Comparison of ENCODE assay signal across 1 cellular context in the genomic region with DNA sequence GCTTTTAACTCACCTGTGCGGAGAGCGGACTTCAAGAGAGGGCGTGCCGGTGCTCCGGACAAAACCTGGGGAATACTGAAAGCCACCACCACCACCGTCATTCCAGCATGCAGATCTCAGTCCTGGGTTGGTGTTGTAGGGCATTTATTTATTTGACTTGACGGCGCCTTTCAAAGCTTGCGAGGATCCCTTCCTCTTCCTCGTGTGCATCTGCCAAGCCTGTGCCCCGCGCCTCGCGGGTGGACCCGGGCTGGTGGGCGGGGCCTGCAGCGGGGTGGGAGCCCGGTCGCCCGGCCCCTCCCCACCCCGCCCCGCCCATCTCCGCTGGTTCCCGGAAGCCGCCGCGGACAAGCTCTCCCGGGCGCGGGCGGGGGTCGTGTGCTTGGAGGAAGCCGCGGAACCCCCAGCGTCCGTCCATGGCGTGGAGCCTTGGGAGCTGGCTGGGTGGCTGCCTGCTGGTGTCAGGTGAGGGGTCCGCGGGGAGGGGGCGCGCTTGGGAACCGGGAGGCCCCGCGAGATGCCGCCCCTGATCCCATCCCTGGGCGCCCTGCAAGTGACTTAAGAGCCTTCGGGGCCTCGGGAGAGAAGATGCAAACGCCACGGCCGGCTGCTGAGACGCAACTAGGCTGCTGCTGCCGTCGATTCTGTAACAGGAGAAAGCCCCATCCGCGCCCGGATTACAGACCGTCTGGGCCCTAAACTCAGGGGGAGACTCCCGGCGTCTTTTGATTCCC.
TF ChIP-seq lines count a peak whose summit lies in the region.

TSS of gene IL10RB (plus strand) at position 318 of the 734 bp plus-strand sequence. CDS start at position 417, 99 bp downstream.

TF ChIP-seq in K562, 482 proteins besides CTCF, POLR2A, EP300 and RAD21 (continued from another document and continues in another):
- TF ChIP-seq ZNF407 (IDR thresholded peaks at IDR 0.05; ENCODE audit: low read depth) (no peak), ZNF639 (CRISPR knock-in tag; conservative IDR thresholded peaks at IDR 0.05 in 1 of 2, IDR thresholded peaks at IDR 0.05 in 1 of 2) (no peak), NEUROD1 (IDR thresholded peaks at IDR 0.05; ENCODE audit: borderline replicate concordance, low read depth, low read length, partially characterized antibody) (no peak), ZNF3 (CRISPR knock-in tag; IDR thresholded peaks at IDR 0.05) (no peak), NCOA2 (IDR thresholded peaks at IDR 0.05; ENCODE audit: partially characterized antibody in 2 of 2) (no peak), SPI1 (IDR thresholded peaks at IDR 0.05; ENCODE audit: borderline replicate concordance, low read depth, low read length) (no peak), SREBF2 (CRISPR knock-in tag; IDR thresholded peaks at IDR 0.05) (no peak), TRIM28 (IDR thresholded peaks at IDR 0.05) (no peak), ZNF444 (CRISPR knock-in tag; IDR thresholded peaks at IDR 0.05) (no peak), HNRNPL (IDR thresholded peaks at IDR 0.05; ENCODE audit: low read depth, low read length) (no peak), BHLHE40 (IDR thresholded peaks at IDR 0.05; ENCODE audit: low read length) (no peak), EHMT2 (IDR thresholded peaks at IDR 0.05) (no peak), NFIX (CRISPR knock-in tag; IDR thresholded peaks at IDR 0.05; ENCODE audit: low read depth) (no peak), ELK3 (CRISPR knock-in tag; IDR thresholded peaks at IDR 0.05) (no peak)
- TF ChIP-seq, protein P1, sequence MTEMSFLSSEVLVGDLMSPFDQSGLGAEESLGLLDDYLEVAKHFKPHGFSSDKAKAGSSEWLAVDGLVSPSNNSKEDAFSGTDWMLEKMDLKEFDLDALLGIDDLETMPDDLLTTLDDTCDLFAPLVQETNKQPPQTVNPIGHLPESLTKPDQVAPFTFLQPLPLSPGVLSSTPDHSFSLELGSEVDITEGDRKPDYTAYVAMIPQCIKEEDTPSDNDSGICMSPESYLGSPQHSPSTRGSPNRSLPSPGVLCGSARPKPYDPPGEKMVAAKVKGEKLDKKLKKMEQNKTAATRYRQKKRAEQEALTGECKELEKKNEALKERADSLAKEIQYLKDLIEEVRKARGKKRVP (CRISPR knock-in tag; IDR thresholded peaks at IDR 0.05) = no peak
- TF ChIP-seq, protein P2, sequence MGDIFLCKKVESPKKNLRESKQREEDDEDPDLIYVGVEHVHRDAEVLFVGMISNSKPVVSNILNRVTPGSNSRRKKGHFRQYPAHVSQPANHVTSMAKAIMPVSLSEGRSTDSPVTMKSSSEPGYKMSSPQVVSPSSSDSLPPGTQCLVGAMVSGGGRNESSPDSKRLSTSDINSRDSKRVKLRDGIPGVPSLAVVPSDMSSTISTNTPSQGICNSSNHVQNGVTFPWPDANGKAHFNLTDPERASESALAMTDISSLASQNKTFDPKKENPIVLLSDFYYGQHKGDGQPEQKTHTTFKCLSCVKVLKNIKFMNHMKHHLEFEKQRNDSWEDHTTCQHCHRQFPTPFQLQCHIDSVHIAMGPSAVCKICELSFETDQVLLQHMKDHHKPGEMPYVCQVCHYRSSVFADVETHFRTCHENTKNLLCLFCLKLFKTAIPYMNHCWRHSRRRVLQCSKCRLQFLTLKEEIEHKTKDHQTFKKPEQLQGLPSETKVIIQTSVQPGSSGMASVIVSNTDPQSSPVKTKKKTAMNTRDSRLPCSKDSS (IDR thresholded peaks at IDR 0.05; ENCODE audit: low read depth, partially characterized antibody) = no peak
- TF ChIP-seq, protein P3, sequence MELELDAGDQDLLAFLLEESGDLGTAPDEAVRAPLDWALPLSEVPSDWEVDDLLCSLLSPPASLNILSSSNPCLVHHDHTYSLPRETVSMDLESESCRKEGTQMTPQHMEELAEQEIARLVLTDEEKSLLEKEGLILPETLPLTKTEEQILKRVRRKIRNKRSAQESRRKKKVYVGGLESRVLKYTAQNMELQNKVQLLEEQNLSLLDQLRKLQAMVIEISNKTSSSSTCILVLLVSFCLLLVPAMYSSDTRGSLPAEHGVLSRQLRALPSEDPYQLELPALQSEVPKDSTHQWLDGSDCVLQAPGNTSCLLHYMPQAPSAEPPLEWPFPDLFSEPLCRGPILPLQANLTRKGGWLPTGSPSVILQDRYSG (tag; conservative IDR thresholded peaks at IDR 0.05; ENCODE audit: low read depth) = no peak
- TF ChIP-seq, protein P4, sequence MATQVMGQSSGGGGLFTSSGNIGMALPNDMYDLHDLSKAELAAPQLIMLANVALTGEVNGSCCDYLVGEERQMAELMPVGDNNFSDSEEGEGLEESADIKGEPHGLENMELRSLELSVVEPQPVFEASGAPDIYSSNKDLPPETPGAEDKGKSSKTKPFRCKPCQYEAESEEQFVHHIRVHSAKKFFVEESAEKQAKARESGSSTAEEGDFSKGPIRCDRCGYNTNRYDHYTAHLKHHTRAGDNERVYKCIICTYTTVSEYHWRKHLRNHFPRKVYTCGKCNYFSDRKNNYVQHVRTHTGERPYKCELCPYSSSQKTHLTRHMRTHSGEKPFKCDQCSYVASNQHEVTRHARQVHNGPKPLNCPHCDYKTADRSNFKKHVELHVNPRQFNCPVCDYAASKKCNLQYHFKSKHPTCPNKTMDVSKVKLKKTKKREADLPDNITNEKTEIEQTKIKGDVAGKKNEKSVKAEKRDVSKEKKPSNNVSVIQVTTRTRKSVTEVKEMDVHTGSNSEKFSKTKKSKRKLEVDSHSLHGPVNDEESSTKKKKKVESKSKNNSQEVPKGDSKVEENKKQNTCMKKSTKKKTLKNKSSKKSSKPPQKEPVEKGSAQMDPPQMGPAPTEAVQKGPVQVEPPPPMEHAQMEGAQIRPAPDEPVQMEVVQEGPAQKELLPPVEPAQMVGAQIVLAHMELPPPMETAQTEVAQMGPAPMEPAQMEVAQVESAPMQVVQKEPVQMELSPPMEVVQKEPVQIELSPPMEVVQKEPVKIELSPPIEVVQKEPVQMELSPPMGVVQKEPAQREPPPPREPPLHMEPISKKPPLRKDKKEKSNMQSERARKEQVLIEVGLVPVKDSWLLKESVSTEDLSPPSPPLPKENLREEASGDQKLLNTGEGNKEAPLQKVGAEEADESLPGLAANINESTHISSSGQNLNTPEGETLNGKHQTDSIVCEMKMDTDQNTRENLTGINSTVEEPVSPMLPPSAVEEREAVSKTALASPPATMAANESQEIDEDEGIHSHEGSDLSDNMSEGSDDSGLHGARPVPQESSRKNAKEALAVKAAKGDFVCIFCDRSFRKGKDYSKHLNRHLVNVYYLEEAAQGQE (CRISPR knock-in tag; IDR thresholded peaks at IDR 0.05; ENCODE audit: low read depth) = no peak
- TF ChIP-seq, protein P5, sequence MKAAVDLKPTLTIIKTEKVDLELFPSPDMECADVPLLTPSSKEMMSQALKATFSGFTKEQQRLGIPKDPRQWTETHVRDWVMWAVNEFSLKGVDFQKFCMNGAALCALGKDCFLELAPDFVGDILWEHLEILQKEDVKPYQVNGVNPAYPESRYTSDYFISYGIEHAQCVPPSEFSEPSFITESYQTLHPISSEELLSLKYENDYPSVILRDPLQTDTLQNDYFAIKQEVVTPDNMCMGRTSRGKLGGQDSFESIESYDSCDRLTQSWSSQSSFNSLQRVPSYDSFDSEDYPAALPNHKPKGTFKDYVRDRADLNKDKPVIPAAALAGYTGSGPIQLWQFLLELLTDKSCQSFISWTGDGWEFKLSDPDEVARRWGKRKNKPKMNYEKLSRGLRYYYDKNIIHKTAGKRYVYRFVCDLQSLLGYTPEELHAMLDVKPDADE (conservative IDR thresholded peaks at IDR 0.05; ENCODE audit: control insufficient read depth, low read depth, low read length) = no peak; the same call in 1 of the 2 replicates
- TF ChIP-seq, protein P6, sequence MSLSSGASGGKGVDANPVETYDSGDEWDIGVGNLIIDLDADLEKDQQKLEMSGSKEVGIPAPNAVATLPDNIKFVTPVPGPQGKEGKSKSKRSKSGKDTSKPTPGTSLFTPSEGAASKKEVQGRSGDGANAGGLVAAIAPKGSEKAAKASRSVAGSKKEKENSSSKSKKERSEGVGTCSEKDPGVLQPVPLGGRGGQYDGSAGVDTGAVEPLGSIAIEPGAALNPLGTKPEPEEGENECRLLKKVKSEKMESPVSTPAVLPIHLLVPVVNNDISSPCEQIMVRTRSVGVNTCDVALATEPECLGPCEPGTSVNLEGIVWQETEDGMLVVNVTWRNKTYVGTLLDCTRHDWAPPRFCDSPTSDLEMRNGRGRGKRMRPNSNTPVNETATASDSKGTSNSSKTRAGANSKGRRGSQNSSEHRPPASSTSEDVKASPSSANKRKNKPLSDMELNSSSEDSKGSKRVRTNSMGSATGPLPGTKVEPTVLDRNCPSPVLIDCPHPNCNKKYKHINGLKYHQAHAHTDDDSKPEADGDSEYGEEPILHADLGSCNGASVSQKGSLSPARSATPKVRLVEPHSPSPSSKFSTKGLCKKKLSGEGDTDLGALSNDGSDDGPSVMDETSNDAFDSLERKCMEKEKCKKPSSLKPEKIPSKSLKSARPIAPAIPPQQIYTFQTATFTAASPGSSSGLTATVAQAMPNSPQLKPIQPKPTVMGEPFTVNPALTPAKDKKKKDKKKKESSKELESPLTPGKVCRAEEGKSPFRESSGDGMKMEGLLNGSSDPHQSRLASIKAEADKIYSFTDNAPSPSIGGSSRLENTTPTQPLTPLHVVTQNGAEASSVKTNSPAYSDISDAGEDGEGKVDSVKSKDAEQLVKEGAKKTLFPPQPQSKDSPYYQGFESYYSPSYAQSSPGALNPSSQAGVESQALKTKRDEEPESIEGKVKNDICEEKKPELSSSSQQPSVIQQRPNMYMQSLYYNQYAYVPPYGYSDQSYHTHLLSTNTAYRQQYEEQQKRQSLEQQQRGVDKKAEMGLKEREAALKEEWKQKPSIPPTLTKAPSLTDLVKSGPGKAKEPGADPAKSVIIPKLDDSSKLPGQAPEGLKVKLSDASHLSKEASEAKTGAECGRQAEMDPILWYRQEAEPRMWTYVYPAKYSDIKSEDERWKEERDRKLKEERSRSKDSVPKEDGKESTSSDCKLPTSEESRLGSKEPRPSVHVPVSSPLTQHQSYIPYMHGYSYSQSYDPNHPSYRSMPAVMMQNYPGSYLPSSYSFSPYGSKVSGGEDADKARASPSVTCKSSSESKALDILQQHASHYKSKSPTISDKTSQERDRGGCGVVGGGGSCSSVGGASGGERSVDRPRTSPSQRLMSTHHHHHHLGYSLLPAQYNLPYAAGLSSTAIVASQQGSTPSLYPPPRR (CRISPR knock-in tag; IDR thresholded peaks at IDR 0.05; ENCODE audit: borderline replicate concordance) = no peak
